In genomic region chr6:147222160-147222838, GRCh38 we compare ENCODE assay signal across 8 cellular contexts. TPM values are rescaled to one million over a fixed set of nuclear protein-coding genes. Genes with fewer than 3 reads are reported as not detected.
DNase-seq lines count a peak whose midpoint lies in the region; ATAC-seq and TF ChIP-seq lines count a peak whose summit lies in the region.

No MANE protein-coding gene starts in this region.

- H3K27me3 Mint-ChIP-seq in activated T-cell treated with anti-CD3 and anti-CD28 coated beads, Interleukin-2, amount 50 U/mL, for 24 hours: no peaks in the 10 kb centered on the region

- no peak overlapping the region for H3K4me3 ChIP-seq in IMR-90 (ENCODE audit: insufficient read depth, low read depth, low read length)
- no peak overlapping the region for H3K4me3 ChIP-seq in colonic mucosa
- no peak overlapping the region for H3K4me3 ChIP-seq in neuronal stem cell (ENCODE audit: low read length in 2 of 2)

- H2AK5ac ChIP-seq in IMR-90 (ENCODE audit: low read depth, low read length): no peak overlapping the region; the same call in 1 of the 2 replicates
- no peak overlapping the region for H2AK5ac ChIP-seq in neuronal stem cell (ENCODE audit: low read depth, low read length)

- peak overlapping the region; percentile 25; the same call in 1 of the 3 replicates for H2BK15ac ChIP-seq in IMR-90 (ENCODE audit: low read depth, low read length)
- no peak overlapping the region for H2BK15ac ChIP-seq in neuronal stem cell (ENCODE audit: low read length)

- H4K91ac ChIP-seq in IMR-90 (ENCODE audit: insufficient read depth, low read depth, low read length) (peak overlapping the region; percentile 53; the same call in 1 of the 2 replicates), neuronal stem cell (ENCODE audit: low read depth, low read length, poor library complexity) (no peak overlapping the region)

- peak; percentile 7 for TF ChIP-seq CTCF in GM13977 (IDR thresholded peaks at IDR 0.05; ENCODE audit: extremely low read depth, insufficient read depth, missing control alignments)
- TF ChIP-seq CTCF in IMR-90 (conservative IDR thresholded peaks at IDR 0.05; ENCODE audit: low read depth, low read length): peak; percentile 52
- TF ChIP-seq CTCF in colonic mucosa (IDR thresholded peaks at IDR 0.05): peak; percentile 31

- H3K27ac ChIP-seq in IMR-90 (ENCODE audit: insufficient read depth, low read length): peak overlapping the region; percentile 95; the same call in 1 of the 2 replicates
- no peak overlapping the region for H3K27ac ChIP-seq in colonic mucosa
- no peak overlapping the region for H3K27ac ChIP-seq in neuronal stem cell (replicated peaks; ENCODE audit: low read length)

- intact Hi-C loops in IMR-90 (cut with micrococcal nuclease) (loop anchor here (5.0 kb wide), 2 partner anchors 310 to 365 kb away; no protein-coding TSS in a partner anchor), colonic mucosa (cut with DNase I) (no loop called here)

- H3K27me3 ChIP-seq in IMR-90 (ENCODE audit: control insufficient read depth, insufficient read depth, low read length) (no peaks in the 10 kb centered on the region), colonic mucosa (no peaks in the 10 kb centered on the region), neuronal stem cell (ENCODE audit: control insufficient read depth in 3 of 3, insufficient read depth in 3 of 3, low read depth in 1 of 3, low read length in 3 of 3) (no peaks in the 10 kb centered on the region)

- H3K9me3 Mint-ChIP-seq in activated T-cell treated with anti-CD3 and anti-CD28 coated beads, Interleukin-2, amount 50 U/mL, for 24 hours: no peaks in the 10 kb centered on the region

- no CpG with 5 or more reads among the region's 4 CpGs for WGBS in IMR-90 (ENCODE audit: extremely low coverage in 2 of 2, insufficient read length in 1 of 2), 2 experiments
- no CpG with 5 or more reads among the region's 4 CpGs for WGBS in neuronal stem cell (ENCODE audit: extremely low coverage in 2 of 2, insufficient read length in 2 of 2, insufficient replicate concordance in 1 of 2), 2 donors

- no peak overlapping the region for H3K4me3 Mint-ChIP-seq in activated T-cell treated with anti-CD3 and anti-CD28 coated beads, Interleukin-2, amount 50 U/mL, for 24 hours

- no peak for TF ChIP-seq POLR2A in IMR-90 (IDR thresholded peaks at IDR 0.05; ENCODE audit: low read depth, low read length)

- peaks cover 72% of the 10 kb centered on the region for H3K36me3 Mint-ChIP-seq in activated T-cell treated with anti-CD3 and anti-CD28 coated beads, Interleukin-2, amount 50 U/mL, for 24 hours (ENCODE audit: low read depth)

- peak overlapping the region; percentile 23 for H3K14ac ChIP-seq in IMR-90 (replicated peaks; ENCODE audit: low read depth, low read length)
- H3K14ac ChIP-seq in neuronal stem cell (ENCODE audit: low read length): no peak overlapping the region

- H3K4me1 ChIP-seq in IMR-90 (ENCODE audit: control insufficient read depth, insufficient read depth, low read length): peaks cover 8% of the 10 kb centered on the region
- H3K4me1 ChIP-seq in colonic mucosa: no peaks in the 10 kb centered on the region
- no peaks in the 10 kb centered on the region for H3K4me1 ChIP-seq in neuronal stem cell (ENCODE audit: control insufficient read depth in 2 of 2, insufficient read depth in 1 of 2, low read depth in 1 of 2, low read length in 2 of 2)

- H3K4ac ChIP-seq in IMR-90 (ENCODE audit: low read depth, low read length) (peak overlapping the region; percentile 65), neuronal stem cell (ENCODE audit: low read length) (no peak overlapping the region)

- POLR2A ChIA-PET in IMR-90 (lab: Charles Lee; ENCODE audit: unreplicated experiment): no interaction called here

- H3K36me3 ChIP-seq in IMR-90 (ENCODE audit: control insufficient read depth, insufficient read depth, low read length): peaks cover 8% of the 10 kb centered on the region
- no peaks in the 10 kb centered on the region for H3K36me3 ChIP-seq in colonic mucosa
- peaks cover 0 to 4% of the 10 kb centered on the region in 2 donors for H3K36me3 ChIP-seq in neuronal stem cell (replicated peaks in 1 of 2; ENCODE audit: control insufficient read depth in 2 of 2, insufficient read depth in 2 of 2, low read length in 2 of 2)

- no peak for DNase-seq in GM13977 (ENCODE audit: low spot score)
- peak; percentile 52 for DNase-seq in IMR-90
- DNase-seq in colonic mucosa: no peak
- DNase-seq in neuronal stem cell (ENCODE audit: low spot score): no peak
- no peak for DNase-seq in stimulated activated CD4-positive, alpha-beta T cell treated with anti-CD3 and anti-CD28 coated beads, Interleukin-12 subunit alpha, Interleukin-12 subunit beta, amount 100 ng/mL, for 4 hours
- no peak for DNase-seq in activated T-cell treated with anti-CD3 and anti-CD28 coated beads, Interleukin-2, amount 50 U/mL, for 24 hours
- no peak for DNase-seq in NCI-H345 (lab: John Stamatoyannopoulos, UW)

- H4K5ac ChIP-seq in IMR-90 (ENCODE audit: low read depth, low read length): peak overlapping the region; percentile 97

- peak; percentile 55 for TF ChIP-seq RAD21 in IMR-90 (IDR thresholded peaks at IDR 0.05; ENCODE audit: low read length)

- H4K8ac ChIP-seq in IMR-90 (ENCODE audit: low read depth in 2 of 2, low read length in 2 of 2) (peak overlapping the region; percentile 46 to 47; a peak in 3 of 4 replicates), neuronal stem cell (ENCODE audit: low read depth, low read length) (no peak overlapping the region)

- BruUV-seq in IMR-90 (replicated peaks; lab: Mats Ljungman, UMichigan): no TSS peak

- no peaks in the 10 kb centered on the region for H3K9me3 ChIP-seq in IMR-90 (ENCODE audit: control insufficient read depth, insufficient read depth, low read length)
- no peaks in the 10 kb centered on the region for H3K9me3 ChIP-seq in colonic mucosa
- H3K9me3 ChIP-seq in neuronal stem cell (replicated peaks in 1 of 2; ENCODE audit: control insufficient read depth in 2 of 2, insufficient read depth in 1 of 2, low read depth in 1 of 2, low read length in 2 of 2): no peaks in the 10 kb centered on the region

- H3K27ac Mint-ChIP-seq in activated T-cell treated with anti-CD3 and anti-CD28 coated beads, Interleukin-2, amount 50 U/mL, for 24 hours: no peak overlapping the region

- H4K20me1 ChIP-seq in IMR-90 (ENCODE audit: insufficient read depth, low read length): no peaks in the 10 kb centered on the region

- H3K9ac ChIP-seq in IMR-90 (ENCODE audit: low read depth, low read length) (no peak overlapping the region), colonic mucosa (ENCODE audit: low read depth in 2 of 2, low read length in 2 of 2) (no peak overlapping the region), neuronal stem cell (ENCODE audit: low read depth, low read length, poor library complexity) (no peak overlapping the region)

- no peak overlapping the region for H2AFZ ChIP-seq in IMR-90 (replicated peaks; ENCODE audit: low read length, poor library complexity)
- H2AFZ ChIP-seq in neuronal stem cell (ENCODE audit: low read length): peak overlapping the region; percentile 49

- in situ Hi-C loops in GM13977 (cut with MboI; ENCODE audit: low pct_unique_long_range_greater_than_20kb, low sequenced_read_pairs, unreplicated experiment): no loop called here
- in situ Hi-C loops in IMR-90 (cut with MboI; ENCODE audit: low sequenced_read_pairs): loop anchor here (25.0 kb wide), 1 partner anchor 310 kb away; no protein-coding TSS in a partner anchor

- peak overlapping the region; percentile 59; the same call in 1 of the 2 replicates for H2BK20ac ChIP-seq in IMR-90 (ENCODE audit: low read depth, low read length)

- H3K9me1 ChIP-seq in IMR-90 (ENCODE audit: insufficient read depth, low read length): 0 out of 2 replicates have a peak, but pooled peaks cover 3% of the 10 kb centered on the region

- H2AK9ac ChIP-seq in IMR-90 (replicated peaks; ENCODE audit: low read depth, low read length, poor library complexity): no peak overlapping the region

- H2BK5ac ChIP-seq in IMR-90 (ENCODE audit: low read depth, low read length, poor library complexity, severe bottlenecking) (peak overlapping the region; percentile 50), neuronal stem cell (ENCODE audit: low read length) (no peak overlapping the region)

- CTCF ChIA-PET in IMR-90 (lab: Yijun Ruan, JAX): interaction anchor here (0.6 to 1.2 kb wide), 3 partner anchors 9 to 474 kb away, joined by 3 to 5 read pairs (median 3); no protein-coding TSS in a partner anchor

- peak overlapping the region; percentile 86 for H3K18ac ChIP-seq in IMR-90 (ENCODE audit: low read depth, low read length)
- H3K18ac ChIP-seq in neuronal stem cell (ENCODE audit: low read length): no peak overlapping the region

- dilution Hi-C loops in IMR-90 (cut with HindIII; ENCODE audit: low sequenced_read_pairs, unreplicated experiment): no loop called here

- H3K4me1 Mint-ChIP-seq in activated T-cell treated with anti-CD3 and anti-CD28 coated beads, Interleukin-2, amount 50 U/mL, for 24 hours (ENCODE audit: low read depth): peaks cover 54% of the 10 kb centered on the region

- H3K56ac ChIP-seq in IMR-90 (ENCODE audit: extremely low read depth, insufficient read depth, low read length): no peak overlapping the region

- H3K79me1 ChIP-seq in IMR-90 (ENCODE audit: low read depth in 1 of 2, low read length in 2 of 2): peaks cover 25 to 43% of the 10 kb centered on the region in 2 experiments
- no peaks in the 10 kb centered on the region for H3K79me1 ChIP-seq in neuronal stem cell (ENCODE audit: low read depth, low read length)

- ATAC-seq in IMR-90 (ENCODE audit: low read depth) (peak; percentile 75), GM18517 (IDR thresholded peaks at IDR 0.05; ENCODE audit: unreplicated experiment) (no peak)

- H3K23ac ChIP-seq in IMR-90 (ENCODE audit: low read depth, low read length) (peak overlapping the region; percentile 19; the same call in 1 of the 2 replicates), neuronal stem cell (ENCODE audit: low read depth, low read length, poor library complexity) (no peak overlapping the region)

- H3K4me2 ChIP-seq in IMR-90 (ENCODE audit: low read depth, low read length) (peak overlapping the region; percentile 25; the same call in 1 of the 2 replicates), neuronal stem cell (ENCODE audit: insufficient read depth, low read length, poor library complexity, severe bottlenecking) (no peak overlapping the region)

- no peak overlapping the region for H2BK12ac ChIP-seq in neuronal stem cell (ENCODE audit: low read length)

- H2BK120ac ChIP-seq in IMR-90 (ENCODE audit: low read depth, low read length) (peak overlapping the region; percentile 33; the same call in 1 of the 2 replicates), neuronal stem cell (ENCODE audit: low read depth, low read length) (no peak overlapping the region)

RNA-seq across cellular contexts. Expression of gene STXBP5, which starts 18.1 kb away (rescaled TPM):
- total RNA-seq in IMR-90 (2012; rRNA removed) (46.4 and 48.0 TPM in 2 replicates), colonic mucosa (10 to 100 TPM; 45.8 to 52.3 TPM)
- 11.3 and 13.2 TPM in 2 replicates for polyA plus RNA-seq in IMR-90 (2012; rRNA removed)
- 2.4 and 5.7 TPM in 2 replicates for polyA plus RNA-seq in IMR-90 (2012; cell fraction: cytosol; rRNA removed)
- polyA plus RNA-seq in IMR-90 (2012; cell fraction: nucleus; rRNA removed; ENCODE audit: low replicate concordance): 3.6 and 31.2 TPM in 2 replicates
- 2.3 TPM for polyA plus RNA-seq in neuronal stem cell (2013, experiment 1 of 2)
- 2.6 TPM for polyA plus RNA-seq in neuronal stem cell (2013, experiment 2 of 2)
